In genomic region chr3:100600181-100601042, GRCh38 we compare ENCODE assay signal across 13 cellular contexts.
DNase-seq lines count a peak whose midpoint lies in the region; ATAC-seq and TF ChIP-seq lines count a peak whose summit lies in the region.
"Had no signal": no experiment of that assay in that cellular context is flagged by ENCODE, and none has a peak within 500 bp of the region (broad histone marks: within the 10 kb centered on the region; RNA-seq: fewer than 3 reads in every experiment).

No MANE protein-coding gene starts in this region.

- no peak overlapping the region for H3K4me3 ChIP-seq in NB4 (ENCODE audit: low read depth, low read length)
- H3K4me3 ChIP-seq in brain microvascular endothelial cell (ENCODE audit: low read depth, low read length): no peak overlapping the region

- TF ChIP-seq CTCF in NB4 (IDR thresholded peaks at IDR 0.05; ENCODE audit: low read depth, low read length) (no peak), brain microvascular endothelial cell (IDR thresholded peaks at IDR 0.05; ENCODE audit: low read depth, low read length, missing control alignments) (no peak)

- no peaks in the 10 kb centered on the region for H3K27me3 ChIP-seq in brain microvascular endothelial cell (replicated peaks)

- peak; percentile 5 for DNase-seq in stimulated activated CD4-positive, alpha-beta T cell treated with anti-CD3 and anti-CD28 coated beads, Interleukin-4, amount 100 ng/mL, for 1 hour
- DNase-seq in stimulated activated CD4-positive, alpha-beta T cell treated with anti-CD3 and anti-CD28 coated beads, Interleukin-2, amount 100 ng/mL, for 48 hours: no peak
- DNase-seq in NB4 (ENCODE audit: low read depth) (peak; percentile 54), astrocyte of the hippocampus (ENCODE audit: low read depth, low spot score) (peak; percentile 11), brain microvascular endothelial cell (no peak), NCI-H510A treated with DMSO at 0.1 percent for 48 hours (lab: John Stamatoyannopoulos, UW) (no peak)
- DNase-seq: activated T-cell treated with anti-CD3 and anti-CD28 coated beads for 4 hours, GOT3, NCI-H1694 treated with DMSO at 0.1 percent for 48 hours, occipital lobe had no signal

- H3K27ac ChIP-seq in brain microvascular endothelial cell: no peak overlapping the region
- H3K27ac ChIP-seq: C4-2B had no signal

- in situ Hi-C loops in brain microvascular endothelial cell (cut with HindIII; ENCODE audit: low pct_ligation_motif_present, low sequenced_read_pairs): no loop called here

- TF ChIP-seq POLR2A in NB4 (IDR thresholded peaks at IDR 0.05; ENCODE audit: extremely low read depth, insufficient read length): no peak

- ATAC-seq in GM21529 (IDR thresholded peaks at IDR 0.05; ENCODE audit: unreplicated experiment): no peak
- no peak for ATAC-seq in HG02798 (IDR thresholded peaks at IDR 0.05; ENCODE audit: poor library complexity, unreplicated experiment)

- H3K36me3 ChIP-seq in brain microvascular endothelial cell (replicated peaks): no peaks in the 10 kb centered on the region

Comparison
In these comparisons a context has a peak if more than half of its experiments do, and no peak if none do; other contexts are left out.
1. DNase-seq: peak in stimulated activated CD4-positive, alpha-beta T cell treated with anti-CD3 and anti-CD28 coated beads, Interleukin-4, amount 100 ng/mL, for 1 hour (single experiment), NB4 (single experiment) and astrocyte of the hippocampus (single experiment); none in stimulated activated CD4-positive, alpha-beta T cell treated with anti-CD3 and anti-CD28 coated beads, Interleukin-2, amount 100 ng/mL, for 48 hours (0 of 2), brain microvascular endothelial cell (single experiment) and NCI-H510A treated with DMSO at 0.1 percent for 48 hours (single experiment).